ENCODE assay signal across 26 cellular contexts in the genomic region with DNA sequence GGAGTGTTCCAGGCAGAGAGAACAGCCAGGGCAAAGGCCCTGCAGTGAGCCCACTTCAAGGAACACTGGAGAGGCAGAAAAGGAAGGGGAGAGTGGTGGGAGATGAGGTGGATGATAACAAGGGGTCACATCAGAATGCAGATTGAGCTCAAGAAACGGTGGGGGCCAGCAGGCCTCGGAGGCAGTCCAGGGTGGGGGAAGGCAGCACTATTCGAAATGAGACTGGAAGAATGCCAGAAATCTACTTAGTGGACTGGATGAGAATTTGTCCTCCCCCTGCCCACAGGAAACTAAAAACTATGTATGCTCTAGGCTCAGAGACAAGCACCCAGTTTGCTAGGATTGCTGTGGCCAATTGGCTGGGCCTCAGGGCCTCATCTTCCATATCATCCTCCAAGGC.
"Had no signal": no experiment of that assay in that cellular context is flagged by ENCODE, and none has a peak within 500 bp of the region (broad histone marks: within the 10 kb centered on the region; RNA-seq: fewer than 3 reads in every experiment).

No MANE protein-coding gene starts in this region.

- H3K9me3 Mint-ChIP-seq: activated B cell treated with CpG ODN at 0.5 μM for 24 hours; activated naive CD8-positive, alpha-beta T cell treated with anti-CD3 and anti-CD28 coated beads for 36 hours; activated T-cell treated with anti-CD3 and anti-CD28 coated beads, Interleukin-2, amount 50 U/mL, for 24 hours; activated T-helper 17 cell treated with anti-CD3 and anti-CD28 coated beads, Interleukin-2, amount 50 U/mL, for 72 hours; dendritic cell treated with granulocyte-macrophage colony-stimulating factor and Interleukin-4, amounts not matched to agents 40 ng/mL and 50 ng/mL, for 4 days; stimulated activated memory B cell treated with anti-CD40 and anti-IgM and Interleukin-4, amounts not matched to agents 10 μg/mL and 1 μg/mL and 100 μg/mL, for 72 hours had no signal

- ATAC-seq: activated CD4-positive, alpha-beta T cell treated with anti-CD3 and anti-CD28 coated beads for 36 hours; activated T-helper 17 cell treated with anti-CD3 and anti-CD28 coated beads, Interleukin-2, amount 50 U/mL, for 72 hours; right lobe of liver; stimulated activated memory B cell treated with anti-CD40 and anti-IgM and Interleukin-4, amounts not matched to agents 10 μg/mL and 1 μg/mL and 100 μg/mL, for 72 hours had no signal

- H3K4me1 ChIP-seq: stomach, suprapubic skin had no signal

- H3K4me3 Mint-ChIP-seq: activated B cell treated with CpG ODN at 0.5 μM for 24 hours; activated CD4-positive, alpha-beta T cell treated with anti-CD3 and anti-CD28 coated beads for 36 hours; activated naive CD8-positive, alpha-beta T cell treated with anti-CD3 and anti-CD28 coated beads for 36 hours; activated T-cell treated with anti-CD3 and anti-CD28 coated beads, Interleukin-2, amount 50 U/mL, for 24 hours; activated T-helper 17 cell treated with anti-CD3 and anti-CD28 coated beads, Interleukin-2, amount 50 U/mL, for 72 hours; dendritic cell treated with granulocyte-macrophage colony-stimulating factor and Interleukin-4, amounts not matched to agents 40 ng/mL and 50 ng/mL, for 4 days; immature natural killer cell; stimulated activated memory B cell treated with anti-CD40 and anti-IgM and Interleukin-4, amounts not matched to agents 10 μg/mL and 1 μg/mL and 100 μg/mL, for 72 hours had no signal

- H3K4me3 ChIP-seq: prostate gland, right lobe of liver, stomach, suprapubic skin, tibial nerve had no signal

- H3K36me3 ChIP-seq: prostate gland, right lobe of liver, stomach, suprapubic skin, tibial nerve had no signal

- H3K27ac Mint-ChIP-seq: activated B cell treated with CpG ODN at 0.5 μM for 24 hours; activated CD4-positive, alpha-beta T cell treated with anti-CD3 and anti-CD28 coated beads for 36 hours; activated naive CD8-positive, alpha-beta T cell treated with anti-CD3 and anti-CD28 coated beads for 36 hours; activated T-cell treated with anti-CD3 and anti-CD28 coated beads, Interleukin-2, amount 50 U/mL, for 24 hours; activated T-helper 17 cell treated with anti-CD3 and anti-CD28 coated beads, Interleukin-2, amount 50 U/mL, for 72 hours; dendritic cell treated with granulocyte-macrophage colony-stimulating factor and Interleukin-4, amounts not matched to agents 40 ng/mL and 50 ng/mL, for 4 days; immature natural killer cell; stimulated activated memory B cell treated with anti-CD40 and anti-IgM and Interleukin-4, amounts not matched to agents 10 μg/mL and 1 μg/mL and 100 μg/mL, for 72 hours had no signal

- H3K36me3 Mint-ChIP-seq: activated naive CD8-positive, alpha-beta T cell treated with anti-CD3 and anti-CD28 coated beads for 36 hours; immature natural killer cell; stimulated activated memory B cell treated with anti-CD40 and anti-IgM and Interleukin-4, amounts not matched to agents 10 μg/mL and 1 μg/mL and 100 μg/mL, for 72 hours had no signal

- DNase-seq: activated B cell treated with CpG ODN at 0.5 μM for 24 hours; activated CD4-positive, alpha-beta T cell treated with anti-CD3 and anti-CD28 coated beads for 36 hours; activated CD4-positive, alpha-beta T cell treated with anti-CD3 and anti-CD28 coated beads, Interleukin-2, amount 50 U/mL, for 4 hours; activated CD8-positive, alpha-beta memory T cell treated with anti-CD3 and anti-CD28 coated beads for 24 hours; activated CD8-positive, alpha-beta memory T cell treated with anti-CD3 and anti-CD28 coated beads, Interleukin-2, amount 50 U/mL, for 4 hours; activated naive CD4-positive, alpha-beta T cell; activated naive CD8-positive, alpha-beta T cell treated with anti-CD3 and anti-CD28 coated beads for 36 hours; activated T-cell treated with anti-CD3 and anti-CD28 coated beads, Interleukin-2, amount 50 U/mL, for 24 hours; effector CD4-positive, alpha-beta T cell; erythroblast; foreskin fibroblast; immature natural killer cell; kidney glomerular epithelial cell; occipital lobe; right lobe of liver; small intestine; stimulated activated CD4-positive, alpha-beta T cell treated with anti-CD3 and anti-CD28 coated beads, Interleukin-2, amount 100 ng/mL, for 24 hours; stomach; T1000 had no signal

- H3K4me1 Mint-ChIP-seq: activated CD4-positive, alpha-beta T cell treated with anti-CD3 and anti-CD28 coated beads for 36 hours; activated naive CD8-positive, alpha-beta T cell treated with anti-CD3 and anti-CD28 coated beads for 36 hours; activated T-helper 17 cell treated with anti-CD3 and anti-CD28 coated beads, Interleukin-2, amount 50 U/mL, for 72 hours; immature natural killer cell; stimulated activated memory B cell treated with anti-CD40 and anti-IgM and Interleukin-4, amounts not matched to agents 10 μg/mL and 1 μg/mL and 100 μg/mL, for 72 hours had no signal

- H3K27me3 Mint-ChIP-seq: activated B cell treated with CpG ODN at 0.5 μM for 24 hours; activated naive CD8-positive, alpha-beta T cell treated with anti-CD3 and anti-CD28 coated beads for 36 hours; activated T-cell treated with anti-CD3 and anti-CD28 coated beads, Interleukin-2, amount 50 U/mL, for 24 hours; activated T-helper 17 cell treated with anti-CD3 and anti-CD28 coated beads, Interleukin-2, amount 50 U/mL, for 72 hours; dendritic cell treated with granulocyte-macrophage colony-stimulating factor and Interleukin-4, amounts not matched to agents 40 ng/mL and 50 ng/mL, for 4 days; stimulated activated memory B cell treated with anti-CD40 and anti-IgM and Interleukin-4, amounts not matched to agents 10 μg/mL and 1 μg/mL and 100 μg/mL, for 72 hours had no signal

- H3K27me3 ChIP-seq: right lobe of liver, stomach, suprapubic skin, tibial nerve had no signal

- FAIRE-seq: endometrium, small intestine had no signal

- H3K27ac ChIP-seq: prostate gland, right lobe of liver, stomach, suprapubic skin, tibial nerve had no signal

- H3K9me3 ChIP-seq: prostate gland, right lobe of liver, stomach, suprapubic skin, tibial nerve had no signal
